Comparison of ENCODE assay signal across 8 cellular contexts in genomic region chr22:43955040-43955882, GRCh38. TPM values are rescaled to one million over a fixed set of nuclear protein-coding genes. Genes with fewer than 3 reads are reported as not detected.
DNase-seq lines count a peak whose midpoint lies in the region; ATAC-seq and TF ChIP-seq lines count a peak whose summit lies in the region.

TSS of gene SAMM50 (plus strand) at chr22:43955442. CDS start at chr22:43955578, 136 bp downstream.

- H3K36me3 ChIP-seq in Peyer's patch: no peaks in the 10 kb centered on the region
- no peaks in the 10 kb centered on the region for H3K36me3 ChIP-seq in muscle layer of duodenum (ENCODE audit: control insufficient read depth in 1 of 2, insufficient read depth in 2 of 2, low read length in 2 of 2)

- peak in 1 of 6 experiments; percentile 3 for TF ChIP-seq CTCF in Peyer's patch (IDR thresholded peaks at IDR 0.05)

- peak; percentile 63 to 68 for TF ChIP-seq POLR2A in Peyer's patch (IDR thresholded peaks at IDR 0.05)

- H3K27me3 Mint-ChIP-seq in IgD-negative memory B cell: peaks cover 5% of the 10 kb centered on the region

- H3K4me1 ChIP-seq in Peyer's patch (peaks cover 0 to 20% (median 2%) of the 10 kb centered on the region in 4 donors), muscle layer of duodenum (ENCODE audit: control insufficient read depth in 1 of 2, insufficient read depth in 2 of 2, low read length in 2 of 2) (peaks cover 13 to 24% of the 10 kb centered on the region in 2 donors)

- H3K9me3 ChIP-seq in Peyer's patch: no peaks in the 10 kb centered on the region
- no peaks in the 10 kb centered on the region for H3K9me3 ChIP-seq in muscle layer of duodenum (ENCODE audit: control insufficient read depth in 1 of 2, low read length in 2 of 2)

- peak within 1 kb of the TSS; percentile 94 to 100 (median 98) for H3K4me3 Mint-ChIP-seq in IgD-negative memory B cell

- peaks cover 19 to 29% (median 22%) of the 10 kb centered on the region in 3 donors for H3K4me1 Mint-ChIP-seq in IgD-negative memory B cell

- peaks cover 10% of the 10 kb centered on the region for H3K36me3 Mint-ChIP-seq in IgD-negative memory B cell

- no peaks in the 10 kb centered on the region for H3K27me3 ChIP-seq in Peyer's patch
- no peaks in the 10 kb centered on the region for H3K27me3 ChIP-seq in muscle layer of duodenum (ENCODE audit: low read depth, low read length)

- peak within 1 kb of the TSS; percentile 88 to 96 (median 91) for H3K27ac Mint-ChIP-seq in IgD-negative memory B cell

- peak; percentile 91 for ATAC-seq in GM21529 (IDR thresholded peaks at IDR 0.05; ENCODE audit: unreplicated experiment)
- ATAC-seq in esophagus mucosa: peak; percentile 95

- no peaks in the 10 kb centered on the region for H3K9me3 Mint-ChIP-seq in IgD-negative memory B cell

- DNase-seq in DMS153 (lab: John Stamatoyannopoulos, UW) (peak; percentile 86), Peyer's patch (peak; percentile 92 to 97 (median 95))
- DNase-seq in activated T-cell treated with anti-CD3 and anti-CD28 coated beads, Interleukin-2, amount 50 U/mL, for 48 hours: peak; percentile 94
- DNase-seq in stimulated activated CD8-positive, alpha-beta memory T cell treated with anti-CD3 and anti-CD28 coated beads, Interleukin-7, amount 100 ng/mL, for 4 hours (ENCODE audit: low read depth in 2 of 2): peak; percentile 85 to 89

- H3K27ac ChIP-seq in Peyer's patch (peak within 1 kb of the TSS; percentile 77 to 89 (median 85)), muscle layer of duodenum (ENCODE audit: low read length) (peak within 1 kb of the TSS; percentile 61)

- H3K4me3 ChIP-seq in Peyer's patch: peak within 1 kb of the TSS; percentile 75 to 93 (median 82)
- H3K4me3 ChIP-seq in muscle layer of duodenum (ENCODE audit: low read depth in 1 of 2, low read length in 2 of 2): peak within 1 kb of the TSS; percentile 83 to 88

RNA-seq across cellular contexts. Expression of gene SAMM50, which starts in this region (rescaled TPM):
- polyA plus RNA-seq in IgD-negative memory B cell: 79.5 TPM
- total RNA-seq in Peyer's patch (10 to 100 TPM; 26.4 to 39.8 (median 34.1) TPM), esophagus mucosa (37.2 TPM)

Comparison
In these comparisons a context has a peak if more than half of its experiments do, and no peak if none do; other contexts are left out.
1. Peak in every context shown above with its lines: DNase-seq, ATAC-seq, H3K4me3 ChIP-seq and H3K27ac ChIP-seq.